15 cellular contexts compared by ENCODE assay signal in genomic region chr6:169248521-169248971, GRCh38. TPM values are rescaled to one million over a fixed set of nuclear protein-coding genes. Genes with fewer than 3 reads are reported as not detected.
"Had no signal": no experiment of that assay in that cellular context is flagged by ENCODE, and none has a peak within 500 bp of the region (broad histone marks: within the 10 kb centered on the region; RNA-seq: fewer than 3 reads in every experiment).

No MANE protein-coding gene starts in this region.

- DNase-seq: activated CD4-positive, alpha-beta T cell treated with anti-CD3 and anti-CD28 coated beads, Interleukin-2, amount 50 U/mL, for 4 hours; endodermal cell; left ventricle myocardium superior; naive thymus-derived CD4-positive, alpha-beta T cell; stimulated activated CD4-positive, alpha-beta T cell treated with anti-CD3 and anti-CD28 coated beads, Interleukin-12 subunit alpha, Interleukin-12 subunit beta, amount 100 ng/mL, for 4 hours; stimulated activated CD4-positive, alpha-beta T cell treated with anti-CD3 and anti-CD28 coated beads, Interleukin-1b, Interleukin-23, amount 100 ng/mL, for 48 hours; stimulated activated CD8-positive, alpha-beta memory T cell treated with anti-CD3 and anti-CD28 coated beads, Interleukin-4, amount 100 ng/mL, for 48 hours; stimulated activated naive CD4-positive, alpha-beta T cell treated with Interleukin-2 at 50 U/mL for 16 hours had no signal

- H3K36me3 Mint-ChIP-seq: activated naive CD8-positive, alpha-beta T cell; memory B cell; naive thymus-derived CD4-positive, alpha-beta T cell had no signal

- H3K36me3 ChIP-seq: cardiac muscle cell, neural progenitor cell had no signal

- H3K4me1 ChIP-seq: parathyroid adenoma had no signal

- H3K4me3 ChIP-seq: cardiac muscle cell, neural progenitor cell had no signal

- H3K9me3 Mint-ChIP-seq: memory B cell, type B pancreatic cell had no signal

- H3K27ac ChIP-seq: cardiac muscle cell, neural progenitor cell, parathyroid adenoma had no signal

- H3K4me3 Mint-ChIP-seq: activated naive CD8-positive, alpha-beta T cell; endodermal cell; memory B cell; naive thymus-derived CD4-positive, alpha-beta T cell; neural progenitor cell; type B pancreatic cell had no signal

- ATAC-seq: left ventricle myocardium superior; naive thymus-derived CD4-positive, alpha-beta T cell had no signal

- H3K27ac Mint-ChIP-seq: activated naive CD8-positive, alpha-beta T cell; endodermal cell; memory B cell; naive thymus-derived CD4-positive, alpha-beta T cell; type B pancreatic cell had no signal

RNA-seq across cellular contexts. Expression of gene THBS2, which starts 5.1 kb away (rescaled TPM):
- total RNA-seq: naive thymus-derived CD4-positive, alpha-beta T cell; T-helper 2 cell treated with Interferon-gamma antibody and Interleukin-4, amounts not matched to agents 100 ng/mL and 5 ng/mL, for 36 hours had no signal
